Comparison of ENCODE assay signal across 1 cellular context in genomic region chr3:123405936-123406510, GRCh38.
TF ChIP-seq lines count a peak whose summit lies in the region.

No MANE protein-coding gene starts in this region.

TF ChIP-seq in HepG2, 621 proteins besides CTCF, POLR2A, EP300 and RAD21 (continued from another document):
- TF ChIP-seq SNAPC4 (CRISPR knock-in tag; IDR thresholded peaks at IDR 0.05) (no peak), ATF2 (CRISPR knock-in tag; IDR thresholded peaks at IDR 0.05) (no peak), RFX1 (IDR thresholded peaks at IDR 0.05) (no peak), DNMT3B (CRISPR knock-in tag; conservative IDR thresholded peaks at IDR 0.05) (no peak), HIC2 (CRISPR knock-in tag; IDR thresholded peaks at IDR 0.05; ENCODE audit: low read depth) (no peak), ZBTB46 (CRISPR knock-in tag; IDR thresholded peaks at IDR 0.05; ENCODE audit: borderline replicate concordance) (no peak), DZIP1 (CRISPR knock-in tag; IDR thresholded peaks at IDR 0.05) (no peak), ERF (CRISPR knock-in tag; IDR thresholded peaks at IDR 0.05) (no peak), XBP1 (CRISPR knock-in tag; IDR thresholded peaks at IDR 0.05) (no peak)
TF ChIP-seq in HepG2: peak in this region for 0.
